In the genomic region with DNA sequence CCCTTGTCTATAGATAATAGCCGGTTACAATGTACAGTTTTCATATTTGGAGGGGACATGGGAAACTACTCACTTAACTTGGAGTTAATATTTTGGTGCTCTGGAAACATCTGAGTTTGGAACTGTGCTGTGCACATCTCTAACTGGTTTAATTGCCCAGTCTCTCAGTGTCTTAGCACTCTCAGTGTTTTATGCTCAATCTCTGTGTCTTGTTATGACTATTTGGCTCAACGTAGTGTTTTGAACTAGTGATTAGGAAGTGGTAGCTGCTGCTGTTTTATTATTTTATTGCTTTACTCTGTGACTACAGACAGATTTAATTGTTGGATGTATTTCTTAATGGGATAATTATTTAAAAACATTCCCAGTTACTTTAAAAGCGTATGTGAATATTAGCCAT, we compare ENCODE assay signal across 18 cellular contexts. TPM values are rescaled to one million over a fixed set of nuclear protein-coding genes. Genes with fewer than 3 reads are reported as not detected.
DNase-seq lines count a peak whose midpoint lies in the region; ATAC-seq, FAIRE-seq and TF ChIP-seq lines count a peak whose summit lies in the region.
"Had no signal": no experiment of that assay in that cellular context is flagged by ENCODE, and none has a peak within 500 bp of the region (broad histone marks: within the 10 kb centered on the region; RNA-seq: fewer than 3 reads in every experiment).

No MANE protein-coding gene starts in this region.

- H3K27ac ChIP-seq in A549 = peak overlapping the region; percentile 20 to 65; a peak in 4 of 6 replicates
- H3K27ac ChIP-seq in HEK293 (ENCODE audit: extremely low read depth, low read depth, low read length) = no peak overlapping the region
- H3K27ac ChIP-seq in esophagus muscularis mucosa (replicated peaks in 1 of 4) = peak overlapping the region; percentile 2 to 30 (median 15)
- no peak overlapping the region for H3K27ac ChIP-seq in trophoblast cell (ENCODE audit: low read depth, low read length)
- no peak overlapping the region for H3K27ac ChIP-seq in kidney (ENCODE audit: low read depth in 2 of 2, low read length in 2 of 2)
- H3K27ac ChIP-seq: brain microvascular endothelial cell had no signal

- no peak overlapping the region for H4K91ac ChIP-seq in trophoblast cell (ENCODE audit: low read depth, low read length)

- intact Hi-C loops in esophagus muscularis mucosa (cut with DNase I) = no loop called here
- intact Hi-C loops in kidney (cut with DNase I) = no loop called here

- no peak for TF ChIP-seq EP300 in A549 (IDR thresholded peaks at IDR 0.05)
- no peak for TF ChIP-seq EP300 in esophagus muscularis mucosa (IDR thresholded peaks at IDR 0.05)

- H4K12ac ChIP-seq in trophoblast cell (ENCODE audit: low read depth, low read length) = no peak overlapping the region

- FAIRE-seq in A549 (lab: Jason Lieb, UNC) = no peak
- no peak for FAIRE-seq in kidney (lab: Jason Lieb, UNC)
- FAIRE-seq: G401.6, GM12892, urothelium cell line had no signal

- POLR2A ChIA-PET in A549 (lab: Yijun Ruan, JAX) (no interaction called here), HEK293 (lab: Yijun Ruan, JAX) (no interaction called here)

- no peak overlapping the region for H2AK5ac ChIP-seq in trophoblast cell (ENCODE audit: low read length)

- ATAC-seq in A549 = peak in 1 of 2 experiments; percentile 6; a peak in 2 of 6 replicates
- no peak for ATAC-seq in HG02642 (IDR thresholded peaks at IDR 0.05; ENCODE audit: poor library complexity, unreplicated experiment)
- ATAC-seq: HCT116; stimulated activated memory B cell treated with anti-CD40 and anti-IgM and Interleukin-4, amounts not matched to agents 10 μg/mL and 1 μg/mL and 100 μg/mL, for 72 hours had no signal

- no peak overlapping the region for H3K14ac ChIP-seq in trophoblast cell (ENCODE audit: low read length)

- H3K4me2 ChIP-seq in A549 (peak overlapping the region; percentile 77), trophoblast cell (ENCODE audit: low read length) (no peak overlapping the region)

- no peak overlapping the region for H3K4me3 ChIP-seq in A549
- H3K4me3 ChIP-seq in HEK293 (ENCODE audit: low read depth, low read length) = no peak overlapping the region
- no peak overlapping the region for H3K4me3 ChIP-seq in esophagus muscularis mucosa
- H3K4me3 ChIP-seq in trophoblast cell (ENCODE audit: low read depth, low read length) = no peak overlapping the region
- no peak overlapping the region for H3K4me3 ChIP-seq in kidney (ENCODE audit: low read length in 2 of 2)

- TF ChIP-seq POLR2A in A549 (IDR thresholded peaks at IDR 0.05; ENCODE audit: low read length) = no peak
- no peak for TF ChIP-seq POLR2A in esophagus muscularis mucosa (IDR thresholded peaks at IDR 0.05; ENCODE audit: low read depth)

- H3K36me3 ChIP-seq in HEK293 (ENCODE audit: control insufficient read depth in 2 of 2, insufficient read depth in 1 of 2, low read length in 2 of 2) = no peaks in the 10 kb centered on the region
- peaks cover 0 to 12% (median 2%) of the 10 kb centered on the region in 4 donors for H3K36me3 ChIP-seq in esophagus muscularis mucosa
- H3K36me3 ChIP-seq in trophoblast cell (ENCODE audit: control insufficient read depth in 1 of 2, insufficient read depth in 2 of 2, low read length in 2 of 2) = peaks cover 9 to 11% of the 10 kb centered on the region in 2 experiments
- H3K36me3 ChIP-seq in kidney (ENCODE audit: control insufficient read depth in 1 of 2, insufficient read depth in 2 of 2, low read length in 2 of 2) = no peaks in the 10 kb centered on the region

- CTCF ChIA-PET in A549 (lab: Yijun Ruan, JAX) = interaction anchor here (0.7 to 2.0 kb wide), 3 partner anchors 10 to 11 kb away, joined by 3 to 6 read pairs (median 4); no protein-coding TSS in a partner anchor
- CTCF ChIA-PET in HEK293 (lab: Yijun Ruan, JAX) = no interaction called here

- DNase-seq in A549 (ENCODE audit: low read depth in 1 of 2, low spot score in 1 of 2) = no peak
- no peak for DNase-seq in esophagus muscularis mucosa (ENCODE audit: extremely low spot score)
- no peak for DNase-seq in trophoblast cell
- no peak for DNase-seq in NCI-H2227 (lab: John Stamatoyannopoulos, UW; ENCODE audit: unreplicated experiment)
- no peak for DNase-seq in kidney
- no peak for DNase-seq in NOMO-1 treated with DMSO at 0.1 percent for 48 hours (lab: John Stamatoyannopoulos, UW; ENCODE audit: unreplicated experiment)
- DNase-seq: activated naive CD4-positive, alpha-beta T cell; effector CD4-positive, alpha-beta T cell; NCI-H1092 treated with DMSO at 0.1 percent for 48 hours; NCI-H2171 had no signal

- H3K9me3 ChIP-seq in A549 (no peaks in the 10 kb centered on the region), HEK293 (ENCODE audit: control insufficient read depth, insufficient read depth, low read depth, low read length) (no peaks in the 10 kb centered on the region), esophagus muscularis mucosa (no peaks in the 10 kb centered on the region), trophoblast cell (ENCODE audit: insufficient read depth, low read depth, low read length) (no peaks in the 10 kb centered on the region), kidney (ENCODE audit: control insufficient read depth in 1 of 2, low read length in 2 of 2) (no peaks in the 10 kb centered on the region)

- peak overlapping the region; percentile 75 for H3K4ac ChIP-seq in trophoblast cell (ENCODE audit: low read depth, low read length)

- H3K79me1 ChIP-seq in trophoblast cell (ENCODE audit: low read length) = no peaks in the 10 kb centered on the region

- H3K18ac ChIP-seq in trophoblast cell (ENCODE audit: low read length) = no peak overlapping the region

- no peak overlapping the region for H4K8ac ChIP-seq in trophoblast cell (ENCODE audit: low read depth, low read length)

- H3K27me3 ChIP-seq in esophagus muscularis mucosa = no peaks in the 10 kb centered on the region
- no peaks in the 10 kb centered on the region for H3K27me3 ChIP-seq in trophoblast cell (ENCODE audit: insufficient read depth, low read length)
- H3K27me3 ChIP-seq: brain microvascular endothelial cell had no signal

- H3K79me2 ChIP-seq in trophoblast cell (ENCODE audit: control insufficient read depth, insufficient read depth, low read length, poor library complexity) = peaks cover 4% of the 10 kb centered on the region

- H2BK12ac ChIP-seq in trophoblast cell (ENCODE audit: low read length) = no peak overlapping the region

- no peak for TF ChIP-seq RAD21 in A549 (conservative IDR thresholded peaks at IDR 0.05 in 1 of 2, IDR thresholded peaks at IDR 0.05 in 1 of 2)

- peaks cover 97% of the 10 kb centered on the region for H3K4me1 ChIP-seq in A549
- H3K4me1 ChIP-seq in HEK293 (ENCODE audit: control insufficient read depth, insufficient read depth, low read length) = no peaks in the 10 kb centered on the region
- peaks cover 65 to 78% (median 73%) of the 10 kb centered on the region in 4 donors for H3K4me1 ChIP-seq in esophagus muscularis mucosa
- H3K4me1 ChIP-seq in trophoblast cell (ENCODE audit: control insufficient read depth in 1 of 2, insufficient read depth in 2 of 2, low read length in 2 of 2) = no peaks in the 10 kb centered on the region
- peaks cover 4 to 7% of the 10 kb centered on the region in 2 donors for H3K4me1 ChIP-seq in kidney (ENCODE audit: control insufficient read depth in 1 of 2, insufficient read depth in 1 of 2, low read depth in 1 of 2, low read length in 2 of 2)

- H3K9ac ChIP-seq in trophoblast cell (ENCODE audit: low read length) (no peak overlapping the region), kidney (ENCODE audit: low read length in 2 of 2) (no peak overlapping the region)

- H2BK5ac ChIP-seq in trophoblast cell (ENCODE audit: low read depth, low read length, poor library complexity) = no peak overlapping the region

- H2BK120ac ChIP-seq in trophoblast cell (ENCODE audit: insufficient read depth, low read length, poor library complexity) = no peak overlapping the region

- H3K23ac ChIP-seq in trophoblast cell (ENCODE audit: low read length) = no peak overlapping the region

- 72% methylated on average over 3 of the region's 3 CpGs for WGBS in A549 (ENCODE audit: missing lambda C conversion rate)
- 76% methylated on average over 3 of the region's 3 CpGs for WGBS in esophagus muscularis mucosa
- WGBS in trophoblast cell (ENCODE audit: extremely low coverage, insufficient coverage, insufficient read length) = no CpG with 5 or more reads among the region's 3 CpGs

- no peak overlapping the region for H2AFZ ChIP-seq in trophoblast cell (ENCODE audit: insufficient read depth, low read length, poor library complexity)

- TF ChIP-seq CTCF in A549 (IDR thresholded peaks at IDR 0.05) = no peak
- TF ChIP-seq CTCF in HEK293 (tag by site-specific recombination; IDR thresholded peaks at IDR 0.05) = no peak
- TF ChIP-seq CTCF in esophagus muscularis mucosa (IDR thresholded peaks at IDR 0.05) = no peak
- TF ChIP-seq CTCF in kidney (IDR thresholded peaks at IDR 0.05; ENCODE audit: borderline replicate concordance, extremely low read depth, insufficient read depth) = no peak

TF ChIP-seq in A549, 52 proteins besides CTCF, POLR2A, EP300 and RAD21 (continues in another document):
- TF ChIP-seq ZSCAN20 (CRISPR knock-in tag; IDR thresholded peaks at IDR 0.05) = no peak
- no peak for TF ChIP-seq FOSB (CRISPR knock-in tag; IDR thresholded peaks at IDR 0.05)
- TF ChIP-seq CEBPB (IDR thresholded peaks at IDR 0.05) = no peak
- no peak for TF ChIP-seq BHLHE40 (IDR thresholded peaks at IDR 0.05; ENCODE audit: low read depth, low read length)
- no peak for TF ChIP-seq HOXB5 (CRISPR knock-in tag; IDR thresholded peaks at IDR 0.05)
- TF ChIP-seq MAZ (IDR thresholded peaks at IDR 0.05; ENCODE audit: borderline replicate concordance, low read depth, low read length) = no peak
- no peak for TF ChIP-seq EHF (CRISPR knock-in tag; IDR thresholded peaks at IDR 0.05)

TF ChIP-seq in HEK293, 187 proteins besides CTCF, POLR2A, EP300 and RAD21 (continues in another document):
- TF ChIP-seq ZXDB (tag by site-specific recombination; IDR thresholded peaks at IDR 0.05) = no peak

RNA-seq across cellular contexts. Expression of gene FNDC3B, which starts 17.0 kb away (rescaled TPM):
- 29.5 and 56.0 TPM in 2 replicates for polyA plus RNA-seq in A549 (2011; rRNA removed)
- 8.4 and 8.6 TPM in 2 replicates for polyA plus RNA-seq in A549 (2012; cell fraction: cytosol; rRNA removed)
- 7.0 and 15.3 TPM in 2 replicates for polyA plus RNA-seq in A549 (2012; cell fraction: nucleus; rRNA removed)
- 29.9 to 34.5 TPM (median 33.6 TPM) in 3 replicates for polyA plus RNA-seq in A549 (2017; fragmentation: RNase III; extraction: RNeasy Plus Mini Kit Qiagen cat#74134 plus additional on column Dnase treatment)
- 181 TPM in 2 replicates for polyA minus RNA-seq in A549 (2011; rRNA and poly(A)+ RNA removed)
- total RNA-seq in esophagus muscularis mucosa = 10 to 100 TPM; 59.8 to 72.6 (median 65.6) TPM
- polyA plus RNA-seq in trophoblast cell (2013) = 70.8 and 74.9 TPM in 2 replicates
- 185 TPM for total RNA-seq in kidney
- polyA plus RNA-seq in kidney (ENCODE audit: insufficient read depth, low read depth, low replicate concordance) = 11.8 TPM

Comparison
In these comparisons a context has a peak if more than half of its experiments do, and no peak if none do; other contexts are left out.
1. H3K27ac ChIP-seq: peak in A549 (2 of 2) and esophagus muscularis mucosa (4 of 4); none in HEK293 (single experiment), trophoblast cell (single experiment) and kidney (0 of 2).